Comparison of ENCODE assay signal across 8 cellular contexts in genomic region chr1:1533894-1534291, GRCh38. TPM values are rescaled to one million over a fixed set of nuclear protein-coding genes. Genes with fewer than 3 reads are reported as not detected.
A peak's percentile ranks its signal among the peaks of the same experiment; 100 is the strongest.
DNase-seq lines count a peak whose midpoint lies in the region; ATAC-seq, FAIRE-seq and TF ChIP-seq lines count a peak whose summit lies in the region.
"Not testable (repeated sequence)": the region's sequence is repeated elsewhere in the genome, so short reads cannot be mapped to it uniquely, and the experiment has no call there.
"Had no signal": no experiment of that assay in that cellular context is flagged by ENCODE, and none has a peak within 500 bp of the region (broad histone marks: within the 10 kb centered on the region; RNA-seq: fewer than 3 reads in every experiment).

No MANE protein-coding gene starts in this region.

- CTCF ChIA-PET in PC-3 (lab: Charles Lee); K562 (lab: Yijun Ruan, JAX; ENCODE audit: low intra/inter-chr PET ratio): not testable (repeated sequence)

- BruUV-seq in PC-3 (replicated peaks; lab: Mats Ljungman, UMichigan); K562 (replicated peaks; lab: Mats Ljungman, UMichigan): not testable (repeated sequence)

- H3K9ac ChIP-seq in BLaER1 treated with 17β-estradiol and CSF1 and Interleukin-3, amounts not matched to agents 10 nM and 100 nM; PC-3 (ENCODE audit: low read length); K562 (ENCODE audit: insufficient read depth in 1 of 2, low read depth in 2 of 2, low read length in 2 of 2): not testable (repeated sequence)

- DNase-seq in PC-3; K562 (ENCODE audit: extremely low read depth in 1 of 4, low spot score in 3 of 4); left ventricle myocardium superior; psoas muscle: not testable (repeated sequence)

- not testable (repeated sequence) for H3K27ac ChIP-seq in BLaER1 treated with 17β-estradiol and CSF1 and Interleukin-3, amounts not matched to agents 10 nM and 100 nM; PC-3 (ENCODE audit: low read length); K562 (ENCODE audit: extremely low read depth, low read depth, low read length)
- peak overlapping the region; percentile 46 for H3K27ac ChIP-seq in psoas muscle

- H3K36me3 ChIP-seq in BLaER1 treated with 17β-estradiol and CSF1 and Interleukin-3, amounts not matched to agents 10 nM and 100 nM: peaks cover 21 to 42% (median 26%) of the 10 kb centered on the region in 11 experiments
- H3K36me3 ChIP-seq in PC-3 (ENCODE audit: low read depth, low read length) (peaks cover 26% of the 10 kb centered on the region), K562 (ENCODE audit: control insufficient read depth, insufficient read depth, low read length) (peaks cover 53% of the 10 kb centered on the region; the same call in 2 of the 3 replicates), psoas muscle (ENCODE audit: insufficient read depth in 1 of 2, low read depth in 1 of 2) (peaks cover 0 to 10% of the 10 kb centered on the region in 2 donors)

- peaks cover 12 to 26% (median 21%) of the 10 kb centered on the region in 11 experiments; a peak in 20 of 22 replicates for H3K9me3 ChIP-seq in BLaER1 treated with 17β-estradiol and CSF1 and Interleukin-3, amounts not matched to agents 10 nM and 100 nM (replicated peaks in 1 of 11)
- not testable (repeated sequence) for H3K9me3 ChIP-seq in PC-3 (ENCODE audit: low read length); psoas muscle
- H3K9me3 ChIP-seq in K562 (replicated peaks; ENCODE audit: control insufficient read depth, insufficient read depth, low read depth, low read length): peaks cover 19% of the 10 kb centered on the region

- not testable (repeated sequence) for H2AFZ ChIP-seq in PC-3 (ENCODE audit: low read length); K562 (ENCODE audit: low read depth, low read length)

- not testable (repeated sequence) for FAIRE-seq in K562 (lab: Jason Lieb, UNC)

- peaks cover 0 to 75% (median 33%) of the 10 kb centered on the region in 11 experiments; a peak in 16 of 22 replicates for H4K20me1 ChIP-seq in BLaER1 treated with 17β-estradiol and CSF1 and Interleukin-3, amounts not matched to agents 10 nM and 100 nM
- H4K20me1 ChIP-seq in PC-3 (ENCODE audit: low read length); K562 (replicated peaks; ENCODE audit: control insufficient read depth, insufficient read depth, low read length): not testable (repeated sequence)

- not testable (repeated sequence) for TF ChIP-seq RAD21 in K562 (CRISPR knock-in tag; conservative IDR thresholded peaks at IDR 0.05 in 1 of 2, IDR thresholded peaks at IDR 0.05 in 1 of 2)

- not testable (repeated sequence) for TF ChIP-seq EP300 in K562 (IDR thresholded peaks at IDR 0.05; ENCODE audit: low read length)

- H3K27me3 ChIP-seq in BLaER1 treated with 17β-estradiol and CSF1 and Interleukin-3, amounts not matched to agents 10 nM and 100 nM: peaks cover 3 to 12% (median 8%) of the 10 kb centered on the region in 11 experiments; a peak in 19 of 22 replicates
- not testable (repeated sequence) for H3K27me3 ChIP-seq in PC-3 (ENCODE audit: low read length); K562 (ENCODE audit: control insufficient read depth in 2 of 2, insufficient read depth in 2 of 2, low read length in 2 of 2); psoas muscle (ENCODE audit: insufficient read depth in 3 of 3, low read length in 2 of 3)

- WGBS in K562 (ENCODE audit: insufficient coverage, low coverage, missing lambda C conversion rate): 90% methylated on average over 14 of the region's 18 CpGs
- WGBS in psoas muscle, 3 donors: 68 to 79% (median 77%) methylated on average over 9 to 18 of the region's 18 CpGs

- not testable (repeated sequence) for H3K9me2 ChIP-seq in PC-3 (replicated peaks; ENCODE audit: low read length)

- H3F3A ChIP-seq in PC-3 (ENCODE audit: low read length, unreplicated experiment): not testable (repeated sequence)

- not testable (repeated sequence) for H3K79me2 ChIP-seq in PC-3 (ENCODE audit: low read length); K562 (ENCODE audit: control insufficient read depth, insufficient read depth, low read length)

- TF ChIP-seq CTCF in PC-3 (conservative IDR thresholded peaks at IDR 0.05; ENCODE audit: low read depth, low read length); K562 (IDR thresholded peaks at IDR 0.05 in 2 of 3, conservative IDR thresholded peaks at IDR 0.05 in 1 of 3; ENCODE audit: insufficient read depth in 2 of 3, low read depth in 1 of 3, low read length in 3 of 3); psoas muscle (IDR thresholded peaks at IDR 0.05): not testable (repeated sequence)

- POLR2A ChIA-PET in PC-3 (lab: Charles Lee; ENCODE audit: unreplicated experiment); K562 (lab: Yijun Ruan, JAX): not testable (repeated sequence)

- in situ Hi-C loops in K562 (cut with MboI): not testable (repeated sequence)

- not testable (repeated sequence) for TF ChIP-seq POLR2A in K562 (conservative IDR thresholded peaks at IDR 0.05)

- ATAC-seq in PC-3 (peak; percentile 2; the same call in 1 of the 2 replicates), K562 (peak; percentile 11; the same call in 2 of the 3 replicates), left ventricle myocardium superior (peak; percentile 1), psoas muscle (peak in 1 of 4 donors; percentile 5)

- intact Hi-C loops in PC-3 (cut with micrococcal nuclease); K562 (cut with micrococcal nuclease); left ventricle myocardium superior (cut with micrococcal nuclease); psoas muscle (cut with DNase I): not testable (repeated sequence)

- H3K9me1 ChIP-seq in K562 (ENCODE audit: control insufficient read depth, insufficient read depth, low read length): not testable (repeated sequence)

- H3K4me2 ChIP-seq in BLaER1 treated with 17β-estradiol and CSF1 and Interleukin-3, amounts not matched to agents 10 nM and 100 nM: peak overlapping the region in 6 of 11 experiments; percentile 22 to 48 (median 38); a peak in 7 of 22 replicates
- H3K4me2 ChIP-seq in PC-3 (ENCODE audit: low read length); K562 (ENCODE audit: insufficient read depth, low read length): not testable (repeated sequence)

- H3K4me1 ChIP-seq in BLaER1 treated with 17β-estradiol and CSF1 and Interleukin-3, amounts not matched to agents 10 nM and 100 nM: peaks cover 0 to 15% (median 10%) of the 10 kb centered on the region in 10 experiments; a peak in 13 of 20 replicates
- H3K4me1 ChIP-seq in PC-3 (ENCODE audit: insufficient read depth, low read length): not testable (repeated sequence)
- peaks cover 0 to 34% of the 10 kb centered on the region in 2 experiments; a peak in 2 of 5 replicates for H3K4me1 ChIP-seq in K562 (replicated peaks in 1 of 2; ENCODE audit: control insufficient read depth in 2 of 2, insufficient read depth in 2 of 2, low read length in 2 of 2)
- H3K4me1 ChIP-seq in psoas muscle: peaks cover 18% of the 10 kb centered on the region

- H3K4me3 ChIP-seq in BLaER1 treated with 17β-estradiol and CSF1 and Interleukin-3, amounts not matched to agents 10 nM and 100 nM; PC-3 (ENCODE audit: low read length); K562; psoas muscle: not testable (repeated sequence)

RNA-seq across cellular contexts. Expression of gene TMEM240, which starts 6.5 kb away (rescaled TPM):
- total RNA-seq in PC-3 (2014; rRNA removed): 0.87 and 2.0 TPM in 2 replicates
- total RNA-seq in K562 (2011; cell fraction: chromatin; rRNA removed; ENCODE audit: low replicate concordance): 1.2 and 8.3 TPM in 2 replicates
- total RNA-seq in K562 (2011; cell fraction: nucleolus; rRNA removed): 5.3 and 6.0 TPM in 2 replicates
- total RNA-seq in K562 (2011; cell fraction: nucleoplasm; rRNA removed): 2.6 and 6.0 TPM in 2 replicates
- total RNA-seq in K562 (2014; rRNA removed): 0.78 TPM in 1 of 2 replicates, not detected in the other
- total RNA-seq in K562 (2014; rRNA removed; fragmentation: Illumina TruSeq; extraction: Trizol): not detected in 2 replicates
- total RNA-seq in K562 (2015; rRNA removed; fragmentation: Illumina TruSeq; extraction: Trizol): 0.38 and 0.43 TPM in 2 replicates
- total RNA-seq in K562 (2021): 1.3 and 2.0 TPM in 2 replicates
- 0.24 TPM in 2 replicates for polyA plus RNA-seq in K562 (2011; rRNA removed)
- 0.46 TPM in 1 of 2 replicates, not detected in the other for polyA plus RNA-seq in K562 (2011; cell fraction: cytosol; rRNA removed)
- 3.5 and 8.1 TPM in 2 replicates for polyA plus RNA-seq in K562 (2011; cell fraction: nucleus; rRNA removed)
- 1.1 and 3.2 TPM in 2 replicates for polyA plus RNA-seq in K562 (2012)
- polyA plus RNA-seq in K562 (2014; fragmentation: Illumina TruSeq; extraction: Trizol): not detected in 2 replicates
- not detected for polyA plus RNA-seq in K562 (2014; fragmentation: Nextera tagmentation; extraction: Ambion mirVana)
- 0.28 and 0.94 TPM in 2 replicates for polyA plus RNA-seq in K562 (2014; rRNA removed)
- not detected in 2 replicates for polyA minus RNA-seq in K562 (2011; rRNA and poly(A)+ RNA removed)
- polyA minus RNA-seq in K562 (2011; cell fraction: cytosol; rRNA and poly(A)+ RNA removed): not detected in 2 replicates
- 0.56 and 0.67 TPM in 2 replicates for polyA minus RNA-seq in K562 (2011; cell fraction: nucleus; rRNA and poly(A)+ RNA removed)
- 8.9 TPM for total RNA-seq in left ventricle myocardium superior
- 1 to 10 TPM in 3 of 4 donors, under 1 TPM in 1; 0.88 to 1.4 (median 1.2) TPM for total RNA-seq in psoas muscle
- polyA plus RNA-seq in psoas muscle: 1 to 10 TPM in 1 of 3 donors, under 1 TPM in 2; 0.55 to 1.8 (median 0.98) TPM
- total RNA-seq: A172, H4 had no signal
- polyA plus RNA-seq: CD4-positive, alpha-beta memory T cell had no signal

RNA-seq across cellular contexts. Expression of gene ATAD3A, which starts 21.9 kb away (rescaled TPM):
- total RNA-seq in PC-3 (2014; rRNA removed): 186 and 243 TPM in 2 replicates
- total RNA-seq in K562 (2011; cell fraction: chromatin; rRNA removed; ENCODE audit: low replicate concordance): 54.7 and 190 TPM in 2 replicates
- total RNA-seq in K562 (2011; cell fraction: nucleolus; rRNA removed): 155 and 182 TPM in 2 replicates
- total RNA-seq in K562 (2011; cell fraction: nucleoplasm; rRNA removed): 64.8 and 77.4 TPM in 2 replicates
- 173 and 183 TPM in 2 replicates for total RNA-seq in K562 (2014; rRNA removed)
- 18.6 and 20.2 TPM in 2 replicates for total RNA-seq in K562 (2014; rRNA removed; fragmentation: Illumina TruSeq; extraction: Trizol)
- 80.1 and 87.1 TPM in 2 replicates for total RNA-seq in K562 (2015; rRNA removed; fragmentation: Illumina TruSeq; extraction: Trizol)
- total RNA-seq in K562 (2021): 151 and 167 TPM in 2 replicates
- 36.7 and 40.8 TPM in 2 replicates for polyA plus RNA-seq in K562 (2011; rRNA removed)
- polyA plus RNA-seq in K562 (2011; cell fraction: cytosol; rRNA removed): 47.1 and 118 TPM in 2 replicates
- 98.3 and 162 TPM in 2 replicates for polyA plus RNA-seq in K562 (2011; cell fraction: nucleus; rRNA removed)
- 69.9 and 90.0 TPM in 2 replicates for polyA plus RNA-seq in K562 (2012)
- 29.2 and 90.5 TPM in 2 replicates for polyA plus RNA-seq in K562 (2014; fragmentation: Illumina TruSeq; extraction: Trizol)
- 1 to 10 TPM in 1 of 2 experiments, under 1 TPM in 1; 0.10 to 1.0 TPM for polyA plus RNA-seq in K562 (2014; fragmentation: Nextera tagmentation; extraction: Ambion mirVana)
- polyA plus RNA-seq in K562 (2014; rRNA removed): 123 and 131 TPM in 2 replicates
- 14.9 and 33.5 TPM in 2 replicates for polyA minus RNA-seq in K562 (2011; rRNA and poly(A)+ RNA removed)
- polyA minus RNA-seq in K562 (2011; cell fraction: cytosol; rRNA and poly(A)+ RNA removed): 50.2 and 62.0 TPM in 2 replicates
- 28.4 and 31.9 TPM in 2 replicates for polyA minus RNA-seq in K562 (2011; cell fraction: nucleus; rRNA and poly(A)+ RNA removed)
- total RNA-seq in left ventricle myocardium superior: 18.3 TPM
- total RNA-seq in psoas muscle: 10 to 100 TPM; 20.6 to 33.5 (median 24.1) TPM
- 10 to 100 TPM; 35.6 to 48.6 (median 41.4) TPM for polyA plus RNA-seq in psoas muscle

RNA-seq across cellular contexts. Expression of gene SSU72, which starts 40.8 kb away (rescaled TPM):
- total RNA-seq in PC-3 (2014; rRNA removed): 283 and 310 TPM in 2 replicates
- total RNA-seq in K562 (2011; cell fraction: chromatin; rRNA removed; ENCODE audit: low replicate concordance): 158 and 318 TPM in 2 replicates
- total RNA-seq in K562 (2011; cell fraction: nucleolus; rRNA removed): 177 TPM in 2 replicates
- total RNA-seq in K562 (2011; cell fraction: nucleoplasm; rRNA removed): 165 and 176 TPM in 2 replicates
- 157 and 175 TPM in 2 replicates for total RNA-seq in K562 (2014; rRNA removed)
- total RNA-seq in K562 (2014; rRNA removed; fragmentation: Illumina TruSeq; extraction: Trizol): 75.3 and 77.6 TPM in 2 replicates
- 79.3 and 80.4 TPM in 2 replicates for total RNA-seq in K562 (2015; rRNA removed; fragmentation: Illumina TruSeq; extraction: Trizol)
- total RNA-seq in K562 (2021): 185 and 187 TPM in 2 replicates
- 77.5 and 94.6 TPM in 2 replicates for polyA plus RNA-seq in K562 (2011; rRNA removed)
- polyA plus RNA-seq in K562 (2011; cell fraction: cytosol; rRNA removed): 108 and 136 TPM in 2 replicates
- 118 and 152 TPM in 2 replicates for polyA plus RNA-seq in K562 (2011; cell fraction: nucleus; rRNA removed)
- polyA plus RNA-seq in K562 (2012): 185 and 187 TPM in 2 replicates
- polyA plus RNA-seq in K562 (2014; fragmentation: Illumina TruSeq; extraction: Trizol): 184 and 187 TPM in 2 replicates
- 10 to 100 TPM; 70.8 to 90.8 TPM for polyA plus RNA-seq in K562 (2014; fragmentation: Nextera tagmentation; extraction: Ambion mirVana)
- 201 and 217 TPM in 2 replicates for polyA plus RNA-seq in K562 (2014; rRNA removed)
- 79.6 and 115 TPM in 2 replicates for polyA minus RNA-seq in K562 (2011; rRNA and poly(A)+ RNA removed)
- 73.7 and 101 TPM in 2 replicates for polyA minus RNA-seq in K562 (2011; cell fraction: cytosol; rRNA and poly(A)+ RNA removed)
- polyA minus RNA-seq in K562 (2011; cell fraction: nucleus; rRNA and poly(A)+ RNA removed): 42.8 and 44.6 TPM in 2 replicates
- total RNA-seq in left ventricle myocardium superior: 118 TPM
- total RNA-seq in psoas muscle: 100 to 1,000 TPM; 130 to 185 (median 167) TPM
- polyA plus RNA-seq in psoas muscle: 100 to 1,000 TPM; 137 to 207 (median 192) TPM
